ENCODE assay signal across 8 cellular contexts in genomic region chr12:50084775-50085614, GRCh38. TPM values are rescaled to one million over a fixed set of nuclear protein-coding genes. Genes with fewer than 3 reads are reported as not detected.
DNase-seq lines count a peak whose midpoint lies in the region; ATAC-seq and TF ChIP-seq lines count a peak whose summit lies in the region.

Gene SMARCD1, plus strand, starts transcription at chr12:50085342. Its CDS starts 28 bp downstream, at chr12:50085370.

- DNase-seq in AG10803 (ENCODE audit: low read depth) (peak; percentile 90), NCI-H446 treated with DMSO at 0.1 percent for 48 hours (lab: John Stamatoyannopoulos, UW) (peak; percentile 94), chondrocyte (ENCODE audit: low spot score) (peak; percentile 96), kidney tubule cell (ENCODE audit: low spot score) (peak; percentile 94)
- DNase-seq in activated CD4-positive, alpha-beta T cell treated with anti-CD3 and anti-CD28 coated beads for 24 hours (ENCODE audit: low read depth in 2 of 2): peak; percentile 78 to 80
- peak; percentile 53 to 85 (median 68) for DNase-seq in stimulated activated CD4-positive, alpha-beta T cell treated with anti-CD3 and anti-CD28 coated beads, Interleukin-1b, Interleukin-23, amount 100 ng/mL, for 24 hours (ENCODE audit: low read depth in 4 of 4, low spot score in 1 of 4)

- TF ChIP-seq CTCF in AG10803 (conservative IDR thresholded peaks at IDR 0.05; ENCODE audit: low read length): peak; percentile 62
- peak; percentile 80 for TF ChIP-seq CTCF in chondrocyte (IDR thresholded peaks at IDR 0.05)

- peak within 1 kb of the TSS; percentile 94 for H3K27ac Mint-ChIP-seq in chondrocyte (ENCODE audit: unreplicated experiment)

- peak; percentile 90 for ATAC-seq in GM19025 (IDR thresholded peaks at IDR 0.05; ENCODE audit: low read depth, unreplicated experiment)
- ATAC-seq in HG03354 (IDR thresholded peaks at IDR 0.05; ENCODE audit: poor library complexity, severe bottlenecking, unreplicated experiment): peak; percentile 70

- peak within 1 kb of the TSS; percentile 90 for H3K4me3 ChIP-seq in AG10803 (ENCODE audit: low read length)

- H3K27me3 Mint-ChIP-seq in chondrocyte (ENCODE audit: low read depth): no peaks in the 10 kb centered on the region

- peak within 1 kb of the TSS; percentile 82 for H3K4me3 Mint-ChIP-seq in chondrocyte (ENCODE audit: unreplicated experiment)

- peaks cover 46% of the 10 kb centered on the region for H3K4me1 Mint-ChIP-seq in chondrocyte (ENCODE audit: low read depth)

- H3K36me3 Mint-ChIP-seq in chondrocyte (ENCODE audit: low read depth): peaks cover 17% of the 10 kb centered on the region

- H3K9me3 Mint-ChIP-seq in chondrocyte (ENCODE audit: low read depth): no peaks in the 10 kb centered on the region

RNA-seq across cellular contexts. Expression of gene SMARCD1, which starts in this region (rescaled TPM):
- 50.8 to 55.7 TPM (median 52.0 TPM) in 3 replicates for total RNA-seq in chondrocyte

Comparison
In these comparisons a context has a peak if more than half of its experiments do, and no peak if none do; other contexts are left out.
1. Peak in every context shown above with its lines: DNase-seq, ATAC-seq and H3K4me3 ChIP-seq.